Comparison of ENCODE assay signal across 11 cellular contexts in the genomic region with DNA sequence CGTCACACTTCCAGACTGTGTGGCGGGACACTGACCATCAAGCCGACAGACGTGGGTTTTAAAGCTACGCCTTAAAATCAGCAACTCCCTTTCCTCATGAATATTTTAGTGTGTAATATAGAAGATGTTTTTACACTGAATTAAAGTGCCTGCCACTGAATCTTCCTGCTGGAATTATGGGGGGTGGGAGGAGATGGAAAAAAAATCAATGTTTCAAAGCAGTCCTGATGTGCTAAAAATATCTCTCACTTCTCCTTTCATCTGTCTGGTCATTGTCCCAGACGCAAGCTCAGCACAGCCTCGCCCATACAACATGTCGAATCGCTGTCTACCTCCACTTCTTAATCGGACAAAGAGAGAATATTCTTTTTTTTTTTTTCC.
DNase-seq lines count a peak whose midpoint lies in the region; ATAC-seq, FAIRE-seq and TF ChIP-seq lines count a peak whose summit lies in the region.
"Had no signal": no experiment of that assay in that cellular context is flagged by ENCODE, and none has a peak within 500 bp of the region (broad histone marks: within the 10 kb centered on the region; RNA-seq: fewer than 3 reads in every experiment).

No MANE protein-coding gene starts in this region.

- TF ChIP-seq CTCF in SU-DHL-6 (IDR thresholded peaks at IDR 0.05; ENCODE audit: insufficient read depth, low read length, poor library complexity, severe bottlenecking), result no peak
- no peak for TF ChIP-seq CTCF in fibroblast of lung (conservative IDR thresholded peaks at IDR 0.05 in 1 of 2, IDR thresholded peaks at IDR 0.05 in 1 of 2; ENCODE audit: low read depth in 1 of 2, low read length in 2 of 2)
- TF ChIP-seq CTCF in heart left ventricle (IDR thresholded peaks at IDR 0.05), result no peak

- H3K27me3 ChIP-seq in SU-DHL-6 (ENCODE audit: low read length) (no peaks in the 10 kb centered on the region), fibroblast of lung (ENCODE audit: control insufficient read depth, insufficient read depth, low read length) (no peaks in the 10 kb centered on the region), heart left ventricle (no peaks in the 10 kb centered on the region)

- intact Hi-C loops in activated CD4-positive, alpha-beta T cell treated with anti-CD3 and anti-CD28 coated beads for 36 hours (cut with DNase I, micrococcal nuclease), result loop anchor here (5.0 to 10.0 kb wide), 3 partner anchors 46 to 523 kb away; no protein-coding TSS in a partner anchor
- intact Hi-C loops in heart left ventricle (cut with DNase I), result loop anchor here in 8 of 10 donors (5.0 to 10.0 kb wide), 10 partner anchors 106 to 526 kb away; partner anchors contain the start of gene MKLN1 (in 2 of the 8)

- H3K4me1 ChIP-seq in fibroblast of lung (ENCODE audit: control insufficient read depth, extremely low read depth, insufficient read depth, low read length), result peaks cover 61% of the 10 kb centered on the region
- peaks cover 7 to 91% (median 66%) of the 10 kb centered on the region in 12 donors for H3K4me1 ChIP-seq in heart left ventricle

- POLR2A ChIA-PET in activated CD4-positive, alpha-beta T cell treated with anti-CD3 and anti-CD28 coated beads for 36 hours (lab: Charles Lee), result no interaction called here

- peaks cover 97% of the 10 kb centered on the region for H3K36me3 Mint-ChIP-seq in activated CD4-positive, alpha-beta T cell treated with anti-CD3 and anti-CD28 coated beads for 36 hours (ENCODE audit: low read depth)
- H3K36me3 Mint-ChIP-seq in stimulated activated naive B cell treated with anti-CD40 and anti-IgM and Interleukin-4, amounts not matched to agents 10 μg/mL and 1 μg/mL and 100 μg/mL, for 72 hours, result peaks cover 60 to 92% of the 10 kb centered on the region in 2 donors

- H2AFZ ChIP-seq in SU-DHL-6 (ENCODE audit: low read depth, low read length, severe bottlenecking), result no peak overlapping the region
- no peak overlapping the region for H2AFZ ChIP-seq in fibroblast of lung (ENCODE audit: low read length)

- no peak for TF ChIP-seq POLR2A in heart left ventricle (IDR thresholded peaks at IDR 0.05)

- no peaks in the 10 kb centered on the region for H3K36me3 ChIP-seq in SU-DHL-6 (ENCODE audit: low read length)
- H3K36me3 ChIP-seq in fibroblast of lung (ENCODE audit: control insufficient read depth, insufficient read depth, low read length), result peaks cover 44% of the 10 kb centered on the region
- H3K36me3 ChIP-seq in heart left ventricle, result peaks cover 0 to 79% (median 35%) of the 10 kb centered on the region in 9 donors

- H3K27ac Mint-ChIP-seq in activated CD4-positive, alpha-beta T cell treated with anti-CD3 and anti-CD28 coated beads for 36 hours, result peak overlapping the region; percentile 79
- peak overlapping the region; percentile 73 for H3K27ac Mint-ChIP-seq in stimulated activated naive B cell treated with anti-CD40 and anti-IgM and Interleukin-4, amounts not matched to agents 10 μg/mL and 1 μg/mL and 100 μg/mL, for 72 hours

- peak overlapping the region; percentile 51 for H3K27ac ChIP-seq in SU-DHL-6 (ENCODE audit: low read depth, low read length)
- peak overlapping the region; percentile 6 for H3K27ac ChIP-seq in fibroblast of lung (ENCODE audit: insufficient read depth, low read length)
- peak overlapping the region in 6 of 12 donors; percentile 8 to 81 (median 54) for H3K27ac ChIP-seq in heart left ventricle

- H3K4me2 ChIP-seq in SU-DHL-6 (ENCODE audit: low read depth, low read length, poor library complexity, severe bottlenecking) (peak overlapping the region; percentile 36), fibroblast of lung (ENCODE audit: extremely low read depth, insufficient read depth, low read length) (no peak overlapping the region)

- H3K4me3 ChIP-seq in SU-DHL-6 (ENCODE audit: insufficient read depth, low read length, poor library complexity, severe bottlenecking) (no peak overlapping the region), fibroblast of lung (replicated peaks in 1 of 4; ENCODE audit: control extremely low read depth in 1 of 4, insufficient read depth in 1 of 4, low read depth in 3 of 4, low read length in 4 of 4) (no peak overlapping the region), heart left ventricle (no peak overlapping the region)

- H3K9me3 Mint-ChIP-seq in activated CD4-positive, alpha-beta T cell treated with anti-CD3 and anti-CD28 coated beads for 36 hours (ENCODE audit: low read depth), result no peaks in the 10 kb centered on the region
- H3K9me3 Mint-ChIP-seq in stimulated activated naive B cell treated with anti-CD40 and anti-IgM and Interleukin-4, amounts not matched to agents 10 μg/mL and 1 μg/mL and 100 μg/mL, for 72 hours, result peaks cover 0 to 1% of the 10 kb centered on the region in 2 donors

- H3K9ac ChIP-seq in SU-DHL-6 (ENCODE audit: low read length), result no peak overlapping the region
- no peak overlapping the region for H3K9ac ChIP-seq in fibroblast of lung (ENCODE audit: insufficient read depth, low read length)

- WGBS in heart left ventricle, 4 donors, result 75 to 84% (median 79%) methylated on average over 10 of the region's 10 CpGs

- no peaks in the 10 kb centered on the region for H3K27me3 Mint-ChIP-seq in activated CD4-positive, alpha-beta T cell treated with anti-CD3 and anti-CD28 coated beads for 36 hours
- no peaks in the 10 kb centered on the region for H3K27me3 Mint-ChIP-seq in stimulated activated naive B cell treated with anti-CD40 and anti-IgM and Interleukin-4, amounts not matched to agents 10 μg/mL and 1 μg/mL and 100 μg/mL, for 72 hours

- no peaks in the 10 kb centered on the region for H3K9me3 ChIP-seq in SU-DHL-6 (ENCODE audit: insufficient read depth, low read length)
- no peaks in the 10 kb centered on the region for H3K9me3 ChIP-seq in fibroblast of lung (ENCODE audit: control insufficient read depth, insufficient read depth, low read depth, low read length)
- no peaks in the 10 kb centered on the region for H3K9me3 ChIP-seq in heart left ventricle

- peaks cover 15% of the 10 kb centered on the region; the same call in 1 of the 2 replicates for H3F3A ChIP-seq in SU-DHL-6 (ENCODE audit: insufficient read depth)

- no peak for DNase-seq in activated CD4-positive, alpha-beta T cell treated with anti-CD3 and anti-CD28 coated beads for 36 hours
- no peak for DNase-seq in activated CD4-positive, alpha-beta T cell treated with anti-CD3 and anti-CD28 coated beads, Interleukin-2, amount 50 U/mL, for 48 hours
- DNase-seq in fibroblast of lung (ENCODE audit: low read depth in 2 of 2) (no peak), HTR-8/SVneo (ENCODE audit: insufficient read length, low spot score) (no peak), heart left ventricle (no peak), A172 (ENCODE audit: low spot score) (no peak)
- no peak for DNase-seq in stimulated activated naive B cell treated with anti-CD40 and anti-IgM and Interleukin-4, amounts not matched to agents 10 μg/mL and 1 μg/mL and 100 μg/mL, for 72 hours
- DNase-seq: dermis blood vessel endothelial cell, NCI-H345 had no signal

- peaks cover 98% of the 10 kb centered on the region for H3K4me1 Mint-ChIP-seq in activated CD4-positive, alpha-beta T cell treated with anti-CD3 and anti-CD28 coated beads for 36 hours
- peaks cover 70 to 93% of the 10 kb centered on the region in 2 donors for H3K4me1 Mint-ChIP-seq in stimulated activated naive B cell treated with anti-CD40 and anti-IgM and Interleukin-4, amounts not matched to agents 10 μg/mL and 1 μg/mL and 100 μg/mL, for 72 hours

- peak overlapping the region; percentile 10 for H3K4me3 Mint-ChIP-seq in activated CD4-positive, alpha-beta T cell treated with anti-CD3 and anti-CD28 coated beads for 36 hours
- peak overlapping the region in 1 of 2 donors; percentile 51 for H3K4me3 Mint-ChIP-seq in stimulated activated naive B cell treated with anti-CD40 and anti-IgM and Interleukin-4, amounts not matched to agents 10 μg/mL and 1 μg/mL and 100 μg/mL, for 72 hours

- FAIRE-seq in HTR-8/SVneo (lab: Jason Lieb, UNC), result no peak

- no peak for ATAC-seq in activated CD4-positive, alpha-beta T cell treated with anti-CD3 and anti-CD28 coated beads for 36 hours
- ATAC-seq in stimulated activated naive B cell treated with anti-CD40 and anti-IgM and Interleukin-4, amounts not matched to agents 10 μg/mL and 1 μg/mL and 100 μg/mL, for 72 hours (replicated peaks), result no peak
- ATAC-seq in heart left ventricle, result no peak
- ATAC-seq: SK-N-SH treated with all-trans-retinoic acid at 6 μM for 48 hours had no signal

- CTCF ChIA-PET in activated CD4-positive, alpha-beta T cell treated with anti-CD3 and anti-CD28 coated beads for 36 hours (lab: Charles Lee), result interaction anchor here (0.6 to 1.5 kb wide), 6 partner anchors 11 to 121 kb away, joined by 3 to 8 read pairs (median 3); no protein-coding TSS in a partner anchor

- no peaks in the 10 kb centered on the region for H4K20me1 ChIP-seq in SU-DHL-6 (ENCODE audit: low read depth, low read length)
- peaks cover 3% of the 10 kb centered on the region for H4K20me1 ChIP-seq in fibroblast of lung (ENCODE audit: control insufficient read depth, extremely low read depth, insufficient read depth, low read length)

- H3K79me2 ChIP-seq in SU-DHL-6 (ENCODE audit: insufficient read depth, low read length) (no peaks in the 10 kb centered on the region), fibroblast of lung (ENCODE audit: control insufficient read depth, insufficient read depth, low read length) (peaks cover 99% of the 10 kb centered on the region)

- H3K9me2 ChIP-seq in SU-DHL-6 (replicated peaks; ENCODE audit: insufficient read depth, low read length), result no peaks in the 10 kb centered on the region
